10 cellular contexts compared by ENCODE assay signal in genomic region chr14:68397827-68398226, GRCh38.
A peak's percentile ranks its signal among the peaks of the same experiment; 100 is the strongest.
DNase-seq lines count a peak whose midpoint lies in the region; ATAC-seq and TF ChIP-seq lines count a peak whose summit lies in the region.
"Had no signal": no experiment of that assay in that cellular context is flagged by ENCODE, and none has a peak within 500 bp of the region (broad histone marks: within the 10 kb centered on the region; RNA-seq: fewer than 3 reads in every experiment).

No MANE protein-coding gene starts in this region.

- 44 to 67% (median 62%) methylated on average over 4 of the region's 4 CpGs for WGBS in stomach, 5 donors
- WGBS in lower leg skin, 2 donors, result 34 to 45% methylated on average over 4 of the region's 4 CpGs

- no peaks in the 10 kb centered on the region for H3K9me3 ChIP-seq in stomach

- DNase-seq in G401 (ENCODE audit: low spot score), result peak; percentile 19
- peak; percentile 87 for DNase-seq in amniotic epithelial cell (ENCODE audit: low read depth)
- DNase-seq in islet precursor cell, result peak; percentile 80
- no peak for DNase-seq in stomach
- DNase-seq in activated effector memory CD4-positive, alpha-beta T cell treated with Interleukin-2 at 50 U/mL for 16 hours, result no peak
- DNase-seq in A172 (ENCODE audit: low spot score), result no peak
- DNase-seq in lower leg skin (ENCODE audit: low spot score in 2 of 2), result no peak
- DNase-seq: cerebellar nuclear complex, T-helper 2 cell had no signal

- H3K36me3 ChIP-seq in stomach, result no peaks in the 10 kb centered on the region

- TF ChIP-seq CTCF in stomach (IDR thresholded peaks at IDR 0.05) (no peak), lower leg skin (IDR thresholded peaks at IDR 0.05) (no peak)

- peak overlapping the region in 4 of 5 donors; percentile 11 to 72 (median 60) for H3K27ac ChIP-seq in stomach

- no peaks in the 10 kb centered on the region for H3K27me3 ChIP-seq in stomach

- H3K4me1 ChIP-seq in stomach, result peaks cover 4 to 87% (median 48%) of the 10 kb centered on the region in 4 donors

- no peak for ATAC-seq in HG03135 (IDR thresholded peaks at IDR 0.05; ENCODE audit: unreplicated experiment)

- intact Hi-C loops in stomach (cut with DNase I; ENCODE audit: low total_unique reads), result no loop called here
- intact Hi-C loops in lower leg skin (cut with DNase I; ENCODE audit: low total_unique reads), result loop anchor here (10.0 kb wide), 1 partner anchor 67 kb away; no protein-coding TSS in a partner anchor

- in situ Hi-C loops in G401 (cut with HindIII; ENCODE audit: low sequenced_read_pairs), result no loop called here

- H3K4me3 ChIP-seq in stomach, result no peak overlapping the region
- no peak overlapping the region for H3K4me3 ChIP-seq in lower leg skin (ENCODE audit: low read depth, poor library complexity, severe bottlenecking)

- TF ChIP-seq EP300 in stomach (IDR thresholded peaks at IDR 0.05), result no peak

- no peak for TF ChIP-seq POLR2A in stomach (IDR thresholded peaks at IDR 0.05)
- no peak for TF ChIP-seq POLR2A in lower leg skin (IDR thresholded peaks at IDR 0.05)

Comparison
In these comparisons a context has a peak if more than half of its experiments do, and no peak if none do; other contexts are left out.
1. DNase-seq: peak in G401 (single experiment), amniotic epithelial cell (single experiment) and islet precursor cell (single experiment); none in stomach (single experiment), activated effector memory CD4-positive, alpha-beta T cell treated with Interleukin-2 at 50 U/mL for 16 hours (single experiment), A172 (single experiment) and lower leg skin (0 of 2).